7 cellular contexts compared by ENCODE assay signal in the genomic region with DNA sequence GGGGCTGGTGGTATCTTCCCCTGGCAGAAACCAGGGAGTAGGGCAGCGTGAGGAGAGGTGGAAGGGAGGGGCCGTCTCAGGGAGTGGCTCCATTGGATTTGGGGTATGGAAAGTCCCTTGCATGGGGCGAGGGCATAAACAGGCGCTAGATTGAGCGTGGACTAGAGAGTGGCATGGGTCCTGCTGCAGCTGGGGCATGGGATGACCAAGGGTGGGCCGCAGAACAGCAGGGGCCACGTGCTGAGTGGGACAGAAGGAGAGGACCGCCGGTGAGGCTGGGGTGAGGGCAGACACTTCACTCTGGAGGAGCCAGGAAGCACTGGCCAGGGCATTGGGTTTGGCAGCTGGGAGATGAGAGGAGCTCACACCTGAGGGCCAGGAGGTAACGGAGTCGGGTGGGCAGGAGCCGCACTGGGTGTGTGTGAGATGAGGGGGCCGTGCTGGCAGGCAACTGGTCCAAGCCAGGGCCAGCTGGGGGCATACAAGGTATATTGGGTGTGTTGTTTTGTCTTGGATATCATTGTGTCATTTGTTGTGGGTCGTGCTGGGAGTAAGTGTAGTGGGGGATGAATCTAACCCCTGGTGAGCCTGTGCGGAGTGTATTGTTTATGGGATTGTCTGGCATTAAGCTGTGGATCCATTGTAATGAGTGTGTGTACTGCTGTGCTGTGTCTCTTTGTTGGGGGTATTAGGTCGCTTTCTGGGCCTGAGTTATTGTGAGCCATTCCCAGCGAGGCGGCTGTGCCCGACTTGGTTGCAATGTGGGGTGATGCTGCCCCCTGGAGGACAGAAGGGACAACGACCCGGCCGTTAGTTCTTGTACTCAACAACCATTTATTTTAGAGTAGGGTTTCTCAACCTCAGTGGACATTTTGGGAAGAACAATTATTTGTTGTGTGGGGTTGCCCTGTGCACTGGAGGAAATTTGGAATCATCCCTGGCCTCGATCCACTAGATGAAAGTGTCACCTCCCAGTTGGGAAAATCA.
A peak's percentile ranks its signal among the peaks of the same experiment; 100 is the strongest.
DNase-seq lines count a peak whose midpoint lies in the region; ATAC-seq and TF ChIP-seq lines count a peak whose summit lies in the region.
"Not testable (repeated sequence)": the region's sequence is repeated elsewhere in the genome, so short reads cannot be mapped to it uniquely, and the experiment has no call there.

No MANE protein-coding gene starts in this region.

- H3K9me3 Mint-ChIP-seq in activated T-helper 2 cell treated with anti-CD3 and anti-CD28 coated beads, Interferon-gamma antibody, Interleukin-2, Interleukin-4, amounts not matched to agents 10 μg/mL and 5 μg/mL and 100 μg/mL, durations not matched to agents 14 hours and 24 hours and 36 hours, result not testable (repeated sequence)

- not testable (repeated sequence) for H3K4me3 Mint-ChIP-seq in activated T-helper 2 cell treated with anti-CD3 and anti-CD28 coated beads, Interferon-gamma antibody, Interleukin-2, Interleukin-4, amounts not matched to agents 10 μg/mL and 5 μg/mL and 100 μg/mL, durations not matched to agents 14 hours and 24 hours and 36 hours (ENCODE audit: low read depth)

- not testable (repeated sequence) for H3K27me3 ChIP-seq in RWPE2 (ENCODE audit: insufficient read depth, poor library complexity, severe bottlenecking); neutrophil

- H3K27me3 Mint-ChIP-seq in activated T-helper 2 cell treated with anti-CD3 and anti-CD28 coated beads, Interferon-gamma antibody, Interleukin-2, Interleukin-4, amounts not matched to agents 10 μg/mL and 5 μg/mL and 100 μg/mL, durations not matched to agents 14 hours and 24 hours and 36 hours (ENCODE audit: low read depth), result not testable (repeated sequence)

- not testable (repeated sequence) for H3K27ac ChIP-seq in RWPE2 (ENCODE audit: poor library complexity, severe bottlenecking); neutrophil

- ATAC-seq in GM21576 (IDR thresholded peaks at IDR 0.05; ENCODE audit: unreplicated experiment) (peak; percentile 72), RWPE2 (ENCODE audit: low read depth) (peak; percentile 68)

- DNase-seq in RWPE2 (ENCODE audit: low spot score), result not testable (repeated sequence)
- peak; percentile 55 to 67 for DNase-seq in activated CD4-positive, alpha-beta T cell treated with anti-CD3 and anti-CD28 coated beads, Interleukin-2, amount 50 U/mL, for 48 hours
- DNase-seq in activated T-helper 2 cell treated with anti-CD3 and anti-CD28 coated beads, Interferon-gamma antibody, Interleukin-2, Interleukin-4, amounts not matched to agents 10 μg/mL and 5 μg/mL and 100 μg/mL, durations not matched to agents 14 hours and 24 hours and 36 hours (ENCODE audit: low spot score), result peak; percentile 12
- peak in 34 of 42 donors; percentile 18 to 78 (median 47) for DNase-seq in head of caudate nucleus
- DNase-seq in stimulated activated CD8-positive, alpha-beta memory T cell treated with anti-CD3 and anti-CD28 coated beads, Interleukin-12 subunit alpha, Interleukin-12 subunit beta, amount 100 ng/mL, for 1 hour (ENCODE audit: low read depth), result peak; percentile 32

- not testable (repeated sequence) for H3K36me3 Mint-ChIP-seq in activated T-helper 2 cell treated with anti-CD3 and anti-CD28 coated beads, Interferon-gamma antibody, Interleukin-2, Interleukin-4, amounts not matched to agents 10 μg/mL and 5 μg/mL and 100 μg/mL, durations not matched to agents 14 hours and 24 hours and 36 hours (ENCODE audit: low read depth)

- H3K4me3 ChIP-seq in RWPE2 (ENCODE audit: severe bottlenecking); neutrophil (ENCODE audit: low read depth in 1 of 2, low read length in 1 of 2): not testable (repeated sequence)

- not testable (repeated sequence) for H3K27ac Mint-ChIP-seq in activated T-helper 2 cell treated with anti-CD3 and anti-CD28 coated beads, Interferon-gamma antibody, Interleukin-2, Interleukin-4, amounts not matched to agents 10 μg/mL and 5 μg/mL and 100 μg/mL, durations not matched to agents 14 hours and 24 hours and 36 hours

- not testable (repeated sequence) for H3K9me3 ChIP-seq in RWPE2 (ENCODE audit: severe bottlenecking); neutrophil

- TF ChIP-seq CTCF in RWPE2 (IDR thresholded peaks at IDR 0.05; ENCODE audit: poor library complexity, severe bottlenecking), result not testable (repeated sequence)
- TF ChIP-seq CTCF in neutrophil (IDR thresholded peaks at IDR 0.05), result peak; percentile 52

- H3K4me1 ChIP-seq in RWPE2 (ENCODE audit: insufficient read depth, poor library complexity, severe bottlenecking); neutrophil (ENCODE audit: control insufficient read depth in 1 of 2, insufficient read depth in 1 of 2, low read depth in 1 of 2, low read length in 1 of 2): not testable (repeated sequence)

- intact Hi-C loops in activated T-helper 2 cell treated with anti-CD3 and anti-CD28 coated beads, Interferon-gamma antibody, Interleukin-2, Interleukin-4, amounts not matched to agents 10 μg/mL and 5 μg/mL and 100 μg/mL, durations not matched to agents 14 hours and 24 hours and 36 hours (cut with micrococcal nuclease); head of caudate nucleus (cut with DNase I): not testable (repeated sequence)

- H3K4me1 Mint-ChIP-seq in activated T-helper 2 cell treated with anti-CD3 and anti-CD28 coated beads, Interferon-gamma antibody, Interleukin-2, Interleukin-4, amounts not matched to agents 10 μg/mL and 5 μg/mL and 100 μg/mL, durations not matched to agents 14 hours and 24 hours and 36 hours (ENCODE audit: low read depth), result not testable (repeated sequence)

- H3K36me3 ChIP-seq in RWPE2 (ENCODE audit: low read depth); neutrophil: not testable (repeated sequence)
